In genomic region chr2:130798472-130799221, GRCh38 we compare ENCODE assay signal across 8 cellular contexts. TPM values are rescaled to one million over a fixed set of nuclear protein-coding genes. Genes with fewer than 3 reads are reported as not detected.
DNase-seq lines count a peak whose midpoint lies in the region; ATAC-seq lines count a peak whose summit lies in the region.

No MANE protein-coding gene starts in this region.

- H3K4me3 Mint-ChIP-seq in CD4-positive, CD25-positive, alpha-beta regulatory T cell = peak overlapping the region; percentile 7 to 81 (median 74)
- H3K4me3 Mint-ChIP-seq in stimulated activated naive B cell treated with anti-CD40 and anti-IgM and Interleukin-4, amounts not matched to agents 10 μg/mL and 1 μg/mL and 100 μg/mL, for 72 hours = peak overlapping the region; percentile 71 to 79

- no peak for DNase-seq in CD4-positive, CD25-positive, alpha-beta regulatory T cell
- DNase-seq in NCI-H1092 (lab: John Stamatoyannopoulos, UW) (peak; percentile 58), anterior cingulate cortex (lab: John Stamatoyannopoulos, UW) (peak in 33 of 58 donors; percentile 14 to 62 (median 41)), DMS114 treated with DMSO at 0.1 percent for 48 hours (lab: John Stamatoyannopoulos, UW; ENCODE audit: unreplicated experiment) (no peak), SW 1271 (lab: John Stamatoyannopoulos, UW) (no peak)
- no peak for DNase-seq in stimulated activated naive B cell treated with anti-CD40 and anti-IgM and Interleukin-4, amounts not matched to agents 10 μg/mL and 1 μg/mL and 100 μg/mL, for 72 hours

- no peak overlapping the region for H3K4me3 ChIP-seq in CD4-positive, CD25-positive, alpha-beta regulatory T cell (ENCODE audit: low read depth, low read length)
- peak overlapping the region; percentile 75 for H3K4me3 ChIP-seq in iPS-18c (ENCODE audit: insufficient read depth, low read depth, low read length)

- H3K27me3 ChIP-seq in CD4-positive, CD25-positive, alpha-beta regulatory T cell (ENCODE audit: control insufficient read depth, insufficient read depth, low read length) = no peaks in the 10 kb centered on the region

- H3K36me3 ChIP-seq in CD4-positive, CD25-positive, alpha-beta regulatory T cell (ENCODE audit: control insufficient read depth, insufficient read depth, low read length) = no peaks in the 10 kb centered on the region

- H3K9me3 ChIP-seq in CD4-positive, CD25-positive, alpha-beta regulatory T cell (ENCODE audit: control insufficient read depth in 2 of 2, low read length in 2 of 2) = no peaks in the 10 kb centered on the region
- H3K9me3 ChIP-seq in iPS-18c (ENCODE audit: control insufficient read depth, insufficient read depth, low read length) = no peaks in the 10 kb centered on the region

- H3K9me3 Mint-ChIP-seq in CD4-positive, CD25-positive, alpha-beta regulatory T cell = no peaks in the 10 kb centered on the region
- no peaks in the 10 kb centered on the region for H3K9me3 Mint-ChIP-seq in stimulated activated naive B cell treated with anti-CD40 and anti-IgM and Interleukin-4, amounts not matched to agents 10 μg/mL and 1 μg/mL and 100 μg/mL, for 72 hours

- H3K4me1 Mint-ChIP-seq in CD4-positive, CD25-positive, alpha-beta regulatory T cell = peaks cover 0 to 6% (median 0%) of the 10 kb centered on the region in 4 donors
- peaks cover 5% of the 10 kb centered on the region in 2 donors for H3K4me1 Mint-ChIP-seq in stimulated activated naive B cell treated with anti-CD40 and anti-IgM and Interleukin-4, amounts not matched to agents 10 μg/mL and 1 μg/mL and 100 μg/mL, for 72 hours

- H3K4me1 ChIP-seq in CD4-positive, CD25-positive, alpha-beta regulatory T cell (ENCODE audit: control insufficient read depth, insufficient read depth, low read length, poor library complexity, severe bottlenecking) = peaks cover 10% of the 10 kb centered on the region

- no peaks in the 10 kb centered on the region for H3K27me3 Mint-ChIP-seq in CD4-positive, CD25-positive, alpha-beta regulatory T cell
- H3K27me3 Mint-ChIP-seq in stimulated activated naive B cell treated with anti-CD40 and anti-IgM and Interleukin-4, amounts not matched to agents 10 μg/mL and 1 μg/mL and 100 μg/mL, for 72 hours = peaks cover 14 to 19% of the 10 kb centered on the region in 2 donors

- H3K27ac ChIP-seq in CD4-positive, CD25-positive, alpha-beta regulatory T cell (ENCODE audit: insufficient read depth, low read length, poor library complexity, severe bottlenecking) = peak overlapping the region; percentile 87

- peak overlapping the region in 2 of 3 donors; percentile 59 to 75 for H3K27ac Mint-ChIP-seq in CD4-positive, CD25-positive, alpha-beta regulatory T cell
- H3K27ac Mint-ChIP-seq in stimulated activated naive B cell treated with anti-CD40 and anti-IgM and Interleukin-4, amounts not matched to agents 10 μg/mL and 1 μg/mL and 100 μg/mL, for 72 hours = peak overlapping the region; percentile 25

- no peak for ATAC-seq in CD4-positive, CD25-positive, alpha-beta regulatory T cell (ENCODE audit: low read depth in 2 of 2)
- no peak for ATAC-seq in stimulated activated naive B cell treated with anti-CD40 and anti-IgM and Interleukin-4, amounts not matched to agents 10 μg/mL and 1 μg/mL and 100 μg/mL, for 72 hours (replicated peaks)
- ATAC-seq in GM18907 (IDR thresholded peaks at IDR 0.05; ENCODE audit: unreplicated experiment) = no peak

- H3K36me3 Mint-ChIP-seq in CD4-positive, CD25-positive, alpha-beta regulatory T cell = no peaks in the 10 kb centered on the region
- H3K36me3 Mint-ChIP-seq in stimulated activated naive B cell treated with anti-CD40 and anti-IgM and Interleukin-4, amounts not matched to agents 10 μg/mL and 1 μg/mL and 100 μg/mL, for 72 hours = no peaks in the 10 kb centered on the region

RNA-seq across cellular contexts. Expression of gene ARHGEF4, which starts 38.1 kb away (rescaled TPM):
- total RNA-seq in CD4-positive, CD25-positive, alpha-beta regulatory T cell = 1.7 TPM
- under 1 TPM in 3 of 4 donors, not detected in 1; 0.22 to 0.69 (median 0.27) TPM for polyA plus RNA-seq in CD4-positive, CD25-positive, alpha-beta regulatory T cell

RNA-seq across cellular contexts. Expression of gene AMER3, which starts 43.3 kb away (rescaled TPM):
- not detected for total RNA-seq in CD4-positive, CD25-positive, alpha-beta regulatory T cell
- polyA plus RNA-seq in CD4-positive, CD25-positive, alpha-beta regulatory T cell = not detected

Comparison
In these comparisons a context has a peak if more than half of its experiments do, and no peak if none do; other contexts are left out.
1. DNase-seq: peak in NCI-H1092 (single experiment) and anterior cingulate cortex (33 of 58); none in CD4-positive, CD25-positive, alpha-beta regulatory T cell (0 of 3), stimulated activated naive B cell treated with anti-CD40 and anti-IgM and Interleukin-4, amounts not matched to agents 10 μg/mL and 1 μg/mL and 100 μg/mL, for 72 hours (single experiment), DMS114 treated with DMSO at 0.1 percent for 48 hours (single experiment) and SW 1271 (0 of 2).